In genomic region chr13:93810264-93810663, GRCh38 we compare ENCODE assay signal across 28 cellular contexts.
"Had no signal": no experiment of that assay in that cellular context is flagged by ENCODE, and none has a peak within 500 bp of the region (broad histone marks: within the 10 kb centered on the region; RNA-seq: fewer than 3 reads in every experiment).

No MANE protein-coding gene starts in this region.

- H3K27ac ChIP-seq: brain microvascular endothelial cell, coronary artery, dorsolateral prefrontal cortex, esophagus muscularis mucosa, foreskin keratinocyte, gastrocnemius medialis had no signal

- H3K4me1 ChIP-seq: esophagus muscularis mucosa, foreskin keratinocyte, gastrocnemius medialis had no signal

- ATAC-seq: activated T-cell treated with anti-CD3 and anti-CD28 coated beads, Interleukin-2, amount 50 U/mL, for 4 hours; activated T-helper 17 cell treated with anti-CD3 and anti-CD28 coated beads, Interleukin-2, amount 50 U/mL, for 72 hours; foreskin keratinocyte; gastrocnemius medialis had no signal

- DNase-seq: activated CD4-positive, alpha-beta memory T cell treated with anti-CD3 and anti-CD28 coated beads, Interleukin-2, amount 10 ng/mL, durations not matched to agents 7 days and 5 days; activated CD4-positive, alpha-beta T cell treated with anti-CD3 and anti-CD28 coated beads for 4 hours; activated CD4-positive, alpha-beta T cell treated with anti-CD3 and anti-CD28 coated beads, Interleukin-2, amount 10 ng/mL, durations not matched to agents 7 days and 5 days; activated CD4-positive, alpha-beta T cell treated with anti-CD3 and anti-CD28 coated beads, Interleukin-2, amount 50 U/mL, for 4 hours; activated CD4-positive, CD25-positive, alpha-beta regulatory T cell; activated CD4-positive, CD25-positive, alpha-beta regulatory T cell treated with anti-CD3 and anti-CD28 coated beads, Interleukin-2, amount 50 U/mL, for 72 hours; activated effector memory CD4-positive, alpha-beta T cell treated with Interleukin-2 at 50 U/mL for 16 hours; activated gamma-delta T cell treated with Interleukin-2 at 50 U/mL for 16 hours; activated naive CD4-positive, alpha-beta T cell treated with anti-CD3 and anti-CD28 coated beads, Interleukin-2, amount 50 U/mL, for 16 hours; activated naive CD4-positive, alpha-beta T cell treated with Interleukin-2 at 50 U/mL for 16 hours; activated T-cell treated with anti-CD3 and anti-CD28 coated beads, Interleukin-2, amount 50 U/mL, for 4 hours; amniotic stem cell; anterior cingulate cortex; brain microvascular endothelial cell; dorsolateral prefrontal cortex; effector memory CD4-positive, alpha-beta T cell; erythroblast; foreskin keratinocyte; gastrocnemius medialis; T-helper 2 cell had no signal

- H3K36me3 ChIP-seq: brain microvascular endothelial cell, esophagus muscularis mucosa, gastrocnemius medialis had no signal

- H3K4me3 Mint-ChIP-seq: activated CD4-positive, alpha-beta memory T cell treated with anti-CD3 and anti-CD28 coated beads, Interleukin-2, amount 10 ng/mL, durations not matched to agents 7 days and 5 days; activated CD4-positive, alpha-beta T cell treated with anti-CD3 and anti-CD28 coated beads, Interleukin-2, amount 10 ng/mL, durations not matched to agents 7 days and 5 days; activated naive CD8-positive, alpha-beta T cell; activated T-cell treated with anti-CD3 and anti-CD28 coated beads, Interleukin-2, amount 50 U/mL, for 4 hours; activated T-helper 17 cell treated with anti-CD3 and anti-CD28 coated beads, Interleukin-2, amount 50 U/mL, for 72 hours; central memory CD8-positive, alpha-beta T cell; dendritic cell treated with granulocyte-macrophage colony-stimulating factor and Interleukin-4, amounts not matched to agents 40 ng/mL and 50 ng/mL, for 4 days had no signal

- H3K9me3 Mint-ChIP-seq: activated CD4-positive, alpha-beta memory T cell treated with anti-CD3 and anti-CD28 coated beads, Interleukin-2, amount 10 ng/mL, durations not matched to agents 7 days and 5 days; activated CD4-positive, alpha-beta T cell treated with anti-CD3 and anti-CD28 coated beads, Interleukin-2, amount 10 ng/mL, durations not matched to agents 7 days and 5 days; activated T-cell treated with anti-CD3 and anti-CD28 coated beads, Interleukin-2, amount 50 U/mL, for 4 hours; activated T-helper 17 cell treated with anti-CD3 and anti-CD28 coated beads, Interleukin-2, amount 50 U/mL, for 72 hours; central memory CD8-positive, alpha-beta T cell had no signal

- H3K27me3 ChIP-seq: brain microvascular endothelial cell, dorsolateral prefrontal cortex, esophagus muscularis mucosa, foreskin keratinocyte, gastrocnemius medialis had no signal

- H3K4me3 ChIP-seq: coronary artery, dorsolateral prefrontal cortex, esophagus muscularis mucosa, gastrocnemius medialis had no signal

- H3K27ac Mint-ChIP-seq: activated CD4-positive, alpha-beta memory T cell treated with anti-CD3 and anti-CD28 coated beads, Interleukin-2, amount 10 ng/mL, durations not matched to agents 7 days and 5 days; activated CD4-positive, alpha-beta T cell treated with anti-CD3 and anti-CD28 coated beads, Interleukin-2, amount 10 ng/mL, durations not matched to agents 7 days and 5 days; activated naive CD8-positive, alpha-beta T cell; activated T-helper 17 cell treated with anti-CD3 and anti-CD28 coated beads, Interleukin-2, amount 50 U/mL, for 72 hours; dendritic cell treated with granulocyte-macrophage colony-stimulating factor and Interleukin-4, amounts not matched to agents 40 ng/mL and 50 ng/mL, for 4 days had no signal

- H3K27me3 Mint-ChIP-seq: dendritic cell treated with granulocyte-macrophage colony-stimulating factor and Interleukin-4, amounts not matched to agents 40 ng/mL and 50 ng/mL, for 4 days had no signal

- FAIRE-seq: astrocyte, bronchial epithelial cell had no signal

- H3K4me1 Mint-ChIP-seq: activated CD4-positive, alpha-beta memory T cell treated with anti-CD3 and anti-CD28 coated beads, Interleukin-2, amount 10 ng/mL, durations not matched to agents 7 days and 5 days; activated CD4-positive, alpha-beta T cell treated with anti-CD3 and anti-CD28 coated beads, Interleukin-2, amount 10 ng/mL, durations not matched to agents 7 days and 5 days; activated T-helper 17 cell treated with anti-CD3 and anti-CD28 coated beads, Interleukin-2, amount 50 U/mL, for 72 hours; central memory CD8-positive, alpha-beta T cell had no signal

- H3K36me3 Mint-ChIP-seq: activated naive CD8-positive, alpha-beta T cell had no signal

- H3K9me3 ChIP-seq: esophagus muscularis mucosa, gastrocnemius medialis had no signal
